ENCODE assay signal across 21 cellular contexts in genomic region chr7:133695976-133696531, GRCh38.
DNase-seq lines count a peak whose midpoint lies in the region.
"Had no signal": no experiment of that assay in that cellular context is flagged by ENCODE, and none has a peak within 500 bp of the region (broad histone marks: within the 10 kb centered on the region; RNA-seq: fewer than 3 reads in every experiment).

No MANE protein-coding gene starts in this region.

- peak overlapping the region; percentile 36 to 81 (median 64) for H3K27ac Mint-ChIP-seq in immature natural killer cell
- H3K27ac Mint-ChIP-seq: activated CD4-positive, alpha-beta memory T cell treated with anti-CD3 and anti-CD28 coated beads for 36 hours; activated naive CD8-positive, alpha-beta T cell treated with anti-CD3 and anti-CD28 coated beads for 36 hours; effector memory CD8-positive, alpha-beta T cell; IgD-negative memory B cell; memory B cell had no signal

- peaks cover 38 to 41% of the 10 kb centered on the region in 2 donors for H3K4me1 Mint-ChIP-seq in immature natural killer cell

- DNase-seq in DMS79 (lab: John Stamatoyannopoulos, UW) (peak; percentile 5), Daoy (ENCODE audit: low read depth) (peak; percentile 14), M059J (ENCODE audit: low read depth) (peak; percentile 17), immature natural killer cell (peak; percentile 40 to 42 (median 40)), NCI-H1694 (lab: John Stamatoyannopoulos, UW) (no peak), NCI-H82 treated with DMSO at 0.1 percent for 48 hours (lab: John Stamatoyannopoulos, UW; ENCODE audit: unreplicated experiment) (no peak)
- no peak for DNase-seq in activated CD4-positive, CD25-positive, alpha-beta regulatory T cell (lab: John Stamatoyannopoulos, UW)
- DNase-seq: activated CD4-positive, alpha-beta memory T cell treated with anti-CD3 and anti-CD28 coated beads for 36 hours; activated CD8-positive, alpha-beta memory T cell treated with anti-CD3 and anti-CD28 coated beads, Interleukin-2, amount 50 U/mL, for 4 hours; activated naive CD8-positive, alpha-beta T cell treated with anti-CD3 and anti-CD28 coated beads for 36 hours; C1 segment of cervical spinal cord; effector memory CD8-positive, alpha-beta T cell; heart left ventricle; left colon; NCI-H1436; NCI-H2171; occipital lobe; RPMI8226; stimulated activated naive CD8-positive, alpha-beta T cell treated with anti-CD3 and anti-CD28 coated beads, Interleukin-15, Interleukin-2, amounts not matched to agents 100 U/mL and 50 U/mL, for 24 hours had no signal

- no peaks in the 10 kb centered on the region for H3K9me3 Mint-ChIP-seq in immature natural killer cell
- H3K9me3 Mint-ChIP-seq: activated CD4-positive, alpha-beta memory T cell treated with anti-CD3 and anti-CD28 coated beads for 36 hours; effector memory CD8-positive, alpha-beta T cell; memory B cell had no signal

- H3K27me3 Mint-ChIP-seq in immature natural killer cell (ENCODE audit: low read depth in 3 of 3) = peaks cover 0 to 4% (median 2%) of the 10 kb centered on the region in 3 donors
- H3K27me3 Mint-ChIP-seq: activated CD4-positive, alpha-beta memory T cell treated with anti-CD3 and anti-CD28 coated beads for 36 hours; activated naive CD8-positive, alpha-beta T cell treated with anti-CD3 and anti-CD28 coated beads for 36 hours; effector memory CD8-positive, alpha-beta T cell; IgD-negative memory B cell; memory B cell had no signal

- peak overlapping the region; percentile 43 to 68 (median 49) for H3K4me3 Mint-ChIP-seq in immature natural killer cell
- H3K4me3 Mint-ChIP-seq: activated CD4-positive, alpha-beta memory T cell treated with anti-CD3 and anti-CD28 coated beads for 36 hours; activated naive CD8-positive, alpha-beta T cell treated with anti-CD3 and anti-CD28 coated beads for 36 hours; effector memory CD8-positive, alpha-beta T cell; IgD-negative memory B cell; memory B cell had no signal

- no peaks in the 10 kb centered on the region for H3K36me3 Mint-ChIP-seq in immature natural killer cell
- H3K36me3 Mint-ChIP-seq: activated CD4-positive, alpha-beta memory T cell treated with anti-CD3 and anti-CD28 coated beads for 36 hours had no signal

Comparison
In these comparisons a context has a peak if more than half of its experiments do, and no peak if none do; other contexts are left out.
1. DNase-seq: peak in DMS79 (single experiment), Daoy (single experiment), M059J (single experiment) and immature natural killer cell (3 of 3); none in activated CD4-positive, CD25-positive, alpha-beta regulatory T cell (0 of 4), NCI-H1694 (single experiment) and NCI-H82 treated with DMSO at 0.1 percent for 48 hours (single experiment).